ENCODE assay signal across 10 cellular contexts in genomic region chr19:36257512-36257876, GRCh38. TPM values are rescaled to one million over a fixed set of nuclear protein-coding genes. Genes with fewer than 3 reads are reported as not detected.
DNase-seq lines count a peak whose midpoint lies in the region; ATAC-seq and TF ChIP-seq lines count a peak whose summit lies in the region.
"Had no signal": no experiment of that assay in that cellular context is flagged by ENCODE, and none has a peak within 500 bp of the region (broad histone marks: within the 10 kb centered on the region; RNA-seq: fewer than 3 reads in every experiment).

No MANE protein-coding gene starts in this region.

- peak; percentile 57 for DNase-seq in AG20443 (ENCODE audit: low spot score)
- no peak for DNase-seq in Peyer's patch
- peak; percentile 53 for DNase-seq in glutamatergic neuron
- peak; percentile 32 to 55 for DNase-seq in trophoblast cell
- no peak for DNase-seq in middle frontal gyrus (ENCODE audit: extremely low spot score, low spot score)
- no peak for DNase-seq in NCI-H526 (lab: John Stamatoyannopoulos, UW)
- no peak for DNase-seq in NOMO-1 (lab: John Stamatoyannopoulos, UW; ENCODE audit: unreplicated experiment in 2 of 2)
- DNase-seq: cerebellar nuclear complex had no signal

- H2BK12ac ChIP-seq in trophoblast cell (ENCODE audit: low read length): no peak overlapping the region

- H3K36me3 Mint-ChIP-seq in glutamatergic neuron (ENCODE audit: unreplicated experiment): peaks cover 16% of the 10 kb centered on the region

- no CpG with 5 or more reads among the region's 37 CpGs for WGBS in trophoblast cell (ENCODE audit: extremely low coverage, insufficient coverage, insufficient read length)

- H3K27me3 Mint-ChIP-seq in glutamatergic neuron (ENCODE audit: unreplicated experiment): peaks cover 3% of the 10 kb centered on the region

- H3K27ac ChIP-seq in Peyer's patch: no peak overlapping the region
- H3K27ac ChIP-seq in trophoblast cell (ENCODE audit: low read depth, low read length): no peak overlapping the region

- H2AK5ac ChIP-seq in trophoblast cell (ENCODE audit: low read length): no peak overlapping the region

- H3K4me3 ChIP-seq in Peyer's patch: peak overlapping the region in 3 of 4 donors; percentile 32 to 50 (median 39)
- peak overlapping the region; percentile 66 for H3K4me3 ChIP-seq in trophoblast cell (ENCODE audit: low read depth, low read length)

- H3K9me3 Mint-ChIP-seq in glutamatergic neuron (ENCODE audit: unreplicated experiment): peaks cover 16% of the 10 kb centered on the region

- H3K4me1 ChIP-seq in Peyer's patch: no peaks in the 10 kb centered on the region
- H3K4me1 ChIP-seq in trophoblast cell (ENCODE audit: control insufficient read depth in 1 of 2, insufficient read depth in 2 of 2, low read length in 2 of 2): no peaks in the 10 kb centered on the region

- H3K27me3 ChIP-seq in Peyer's patch (no peaks in the 10 kb centered on the region), trophoblast cell (ENCODE audit: insufficient read depth, low read length) (no peaks in the 10 kb centered on the region)

- H3K36me3 ChIP-seq in Peyer's patch: no peaks in the 10 kb centered on the region
- no peaks in the 10 kb centered on the region for H3K36me3 ChIP-seq in trophoblast cell (ENCODE audit: control insufficient read depth in 1 of 2, insufficient read depth in 2 of 2, low read length in 2 of 2)

- H3K4me3 Mint-ChIP-seq in glutamatergic neuron (ENCODE audit: unreplicated experiment): peak overlapping the region; percentile 82

- no peaks in the 10 kb centered on the region for H3K4me1 Mint-ChIP-seq in glutamatergic neuron (ENCODE audit: low read depth, unreplicated experiment)

- peak overlapping the region; percentile 82 for H3K18ac ChIP-seq in trophoblast cell (ENCODE audit: low read length)

- H4K12ac ChIP-seq in trophoblast cell (ENCODE audit: low read depth, low read length): peak overlapping the region; percentile 64

- no peak for ATAC-seq in HG03159 (IDR thresholded peaks at IDR 0.05; ENCODE audit: unreplicated experiment)
- ATAC-seq: activated CD4-positive, CD25-positive, alpha-beta regulatory T cell treated with anti-CD3 and anti-CD28 coated beads, Interleukin-2, amount 50 U/mL, for 24 hours had no signal

- TF ChIP-seq CTCF in Peyer's patch (IDR thresholded peaks at IDR 0.05) (no peak), glutamatergic neuron (IDR thresholded peaks at IDR 0.05; ENCODE audit: partially characterized antibody, unreplicated experiment) (no peak)

- no peak overlapping the region for H3K14ac ChIP-seq in trophoblast cell (ENCODE audit: low read length)

- H2AFZ ChIP-seq in trophoblast cell (ENCODE audit: insufficient read depth, low read length, poor library complexity): peak overlapping the region; percentile 17

- peak overlapping the region; percentile 80 for H4K8ac ChIP-seq in trophoblast cell (ENCODE audit: low read depth, low read length)

- no peak overlapping the region for H3K27ac Mint-ChIP-seq in glutamatergic neuron (ENCODE audit: unreplicated experiment)

- H2BK120ac ChIP-seq in trophoblast cell (ENCODE audit: insufficient read depth, low read length, poor library complexity): no peak overlapping the region

- H3K4ac ChIP-seq in trophoblast cell (ENCODE audit: low read depth, low read length): no peak overlapping the region

- TF ChIP-seq POLR2A in Peyer's patch (IDR thresholded peaks at IDR 0.05): no peak

- H3K9ac ChIP-seq in trophoblast cell (ENCODE audit: low read length): no peak overlapping the region

- H3K4me2 ChIP-seq in trophoblast cell (ENCODE audit: low read length): peak overlapping the region; percentile 52

- H3K79me2 ChIP-seq in trophoblast cell (ENCODE audit: control insufficient read depth, insufficient read depth, low read length, poor library complexity): no peaks in the 10 kb centered on the region

- H3K9me3 ChIP-seq in Peyer's patch: peaks cover 0 to 3% (median 0%) of the 10 kb centered on the region in 4 donors
- H3K9me3 ChIP-seq in trophoblast cell (ENCODE audit: insufficient read depth, low read depth, low read length): peaks cover 34% of the 10 kb centered on the region

- H3K23ac ChIP-seq in trophoblast cell (ENCODE audit: low read length): no peak overlapping the region

- no peak overlapping the region for H2BK5ac ChIP-seq in trophoblast cell (ENCODE audit: low read depth, low read length, poor library complexity)

- H4K91ac ChIP-seq in trophoblast cell (ENCODE audit: low read depth, low read length): no peak overlapping the region

- H3K79me1 ChIP-seq in trophoblast cell (ENCODE audit: low read length): peaks cover 2% of the 10 kb centered on the region

RNA-seq across cellular contexts. Expression of gene ZNF146, which starts 42.6 kb away (rescaled TPM):
- total RNA-seq in Peyer's patch (10 to 100 TPM; 43.2 to 71.0 (median 43.6) TPM), glutamatergic neuron (ENCODE audit: unreplicated experiment) (59.6 TPM)
- 51.0 and 52.9 TPM in 2 replicates for polyA plus RNA-seq in trophoblast cell (2013)

RNA-seq across cellular contexts. Expression of gene ZNF565, which starts 43.0 kb away (rescaled TPM):
- total RNA-seq in Peyer's patch (1 to 10 TPM; 3.0 to 9.2 (median 4.9) TPM), glutamatergic neuron (ENCODE audit: unreplicated experiment) (5.6 TPM)
- polyA plus RNA-seq in trophoblast cell (2013): 2.7 and 2.8 TPM in 2 replicates

Comparison
In these comparisons a context has a peak if more than half of its experiments do, and no peak if none do; other contexts are left out.
1. DNase-seq: peak in AG20443 (single experiment), glutamatergic neuron (single experiment) and trophoblast cell (2 of 2); none in Peyer's patch (0 of 3), middle frontal gyrus (single experiment), NCI-H526 (0 of 2) and NOMO-1 (0 of 2).